24 cellular contexts compared by ENCODE assay signal in the genomic region with DNA sequence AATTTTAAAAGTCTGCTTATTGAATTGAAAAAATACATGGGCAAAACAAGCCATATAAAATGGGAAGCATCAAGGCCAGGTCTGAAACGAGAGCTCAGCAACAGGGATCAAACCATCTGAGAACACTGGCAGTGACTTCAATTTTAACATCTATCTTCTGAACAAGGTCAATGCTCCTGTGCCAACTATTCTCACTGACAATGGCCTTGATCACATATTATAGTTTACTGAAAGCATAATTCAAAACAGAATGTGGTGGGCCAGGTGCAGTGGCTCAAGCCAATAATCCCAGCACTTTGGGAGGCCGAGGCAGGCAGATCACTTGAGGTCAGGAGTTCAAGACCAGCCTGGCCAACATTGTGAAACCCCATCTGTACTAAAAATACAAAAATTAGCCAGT.
"Had no signal": no experiment of that assay in that cellular context is flagged by ENCODE, and none has a peak within 500 bp of the region (broad histone marks: within the 10 kb centered on the region; RNA-seq: fewer than 3 reads in every experiment).

No MANE protein-coding gene starts in this region.

- DNase-seq: activated CD4-positive, alpha-beta T cell treated with anti-CD3 and anti-CD28 coated beads, Interleukin-2, amount 10 ng/mL, durations not matched to agents 24 days and 14 days; activated CD4-positive, alpha-beta T cell treated with anti-CD3 and anti-CD28 coated beads, Interleukin-2, amount 50 U/mL, for 4 hours; activated CD8-positive, alpha-beta T cell treated with anti-CD3 and anti-CD28 coated beads for 36 hours; activated gamma-delta T cell; activated naive CD4-positive, alpha-beta T cell treated with Interleukin-2 at 50 U/mL for 16 hours; activated naive CD8-positive, alpha-beta T cell treated with anti-CD3 and anti-CD28 coated beads, Interleukin-2, amount 10 ng/mL, durations not matched to agents 7 days and 5 days; activated T-cell treated with anti-CD3 and anti-CD28 coated beads, Interleukin-2, amount 50 U/mL, for 24 hours; body of pancreas; caudate nucleus; IMR-90; Karpas-422; MG63; MV-4-11; NCI-H1092; NCI-H1436 treated with DMSO at 0.1 percent for 48 hours; NCI-H1694 treated with DMSO at 0.1 percent for 48 hours; NCI-H2029; NCI-H345; NCI-H748 treated with DMSO at 0.1 percent for 48 hours; OCI-M1; SHP77 treated with DMSO at 0.1 percent for 48 hours; SK-N-SH had no signal

- H3K27ac ChIP-seq: body of pancreas, SJSA1 had no signal

- H3K4me3 ChIP-seq: body of pancreas, K562, MG63, SJSA1 had no signal

- H3K27me3 ChIP-seq: body of pancreas, MG63, SJSA1 had no signal

- H3K4me1 ChIP-seq: SJSA1 had no signal

- ATAC-seq: activated CD8-positive, alpha-beta T cell treated with anti-CD3 and anti-CD28 coated beads for 36 hours; body of pancreas; K562 had no signal

- H3K36me3 ChIP-seq: SJSA1 had no signal

- H3K9me3 ChIP-seq: body of pancreas, MG63, SJSA1, SK-N-SH had no signal
